Comparison of ENCODE assay signal across 1 cellular context in the genomic region with DNA sequence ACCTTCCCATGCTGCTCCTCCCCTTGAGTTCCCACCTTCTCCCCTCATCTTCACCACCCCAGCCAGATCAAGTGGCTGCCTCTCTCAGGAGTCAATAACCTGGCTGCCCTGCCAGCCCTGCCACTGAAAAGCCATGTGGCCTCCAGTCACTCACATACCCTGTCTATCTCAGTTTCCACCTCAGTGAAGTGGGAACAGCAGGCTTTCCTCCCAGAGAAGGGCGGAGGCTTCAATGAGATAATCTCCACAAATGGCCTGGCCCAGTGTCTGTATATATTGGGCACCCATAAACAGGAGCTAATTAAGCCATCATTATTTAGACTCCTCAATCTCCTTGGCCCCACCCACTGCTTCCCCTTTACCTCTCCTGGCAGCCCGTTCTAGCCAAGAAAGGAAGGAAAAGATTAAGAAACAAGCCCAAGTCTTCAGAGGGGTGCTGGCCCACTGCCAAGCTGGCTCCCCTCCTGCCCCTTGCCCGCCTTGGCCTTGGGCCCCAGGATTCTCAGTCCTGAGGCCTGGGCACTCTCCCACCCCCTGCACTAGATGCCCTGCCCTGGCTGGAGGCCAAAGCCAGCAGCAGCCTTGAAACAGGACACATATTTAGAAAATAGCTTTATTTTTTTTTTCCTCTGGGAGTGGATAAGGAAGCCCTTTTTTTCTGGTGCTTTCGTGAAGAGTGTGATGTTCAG.
TF ChIP-seq lines count a peak whose summit lies in the region.

No MANE protein-coding gene starts in this region.

TF ChIP-seq in WTC11, 78 proteins besides CTCF, POLR2A, EP300 and RAD21 (continued from another document):
- TF ChIP-seq, protein P1, sequence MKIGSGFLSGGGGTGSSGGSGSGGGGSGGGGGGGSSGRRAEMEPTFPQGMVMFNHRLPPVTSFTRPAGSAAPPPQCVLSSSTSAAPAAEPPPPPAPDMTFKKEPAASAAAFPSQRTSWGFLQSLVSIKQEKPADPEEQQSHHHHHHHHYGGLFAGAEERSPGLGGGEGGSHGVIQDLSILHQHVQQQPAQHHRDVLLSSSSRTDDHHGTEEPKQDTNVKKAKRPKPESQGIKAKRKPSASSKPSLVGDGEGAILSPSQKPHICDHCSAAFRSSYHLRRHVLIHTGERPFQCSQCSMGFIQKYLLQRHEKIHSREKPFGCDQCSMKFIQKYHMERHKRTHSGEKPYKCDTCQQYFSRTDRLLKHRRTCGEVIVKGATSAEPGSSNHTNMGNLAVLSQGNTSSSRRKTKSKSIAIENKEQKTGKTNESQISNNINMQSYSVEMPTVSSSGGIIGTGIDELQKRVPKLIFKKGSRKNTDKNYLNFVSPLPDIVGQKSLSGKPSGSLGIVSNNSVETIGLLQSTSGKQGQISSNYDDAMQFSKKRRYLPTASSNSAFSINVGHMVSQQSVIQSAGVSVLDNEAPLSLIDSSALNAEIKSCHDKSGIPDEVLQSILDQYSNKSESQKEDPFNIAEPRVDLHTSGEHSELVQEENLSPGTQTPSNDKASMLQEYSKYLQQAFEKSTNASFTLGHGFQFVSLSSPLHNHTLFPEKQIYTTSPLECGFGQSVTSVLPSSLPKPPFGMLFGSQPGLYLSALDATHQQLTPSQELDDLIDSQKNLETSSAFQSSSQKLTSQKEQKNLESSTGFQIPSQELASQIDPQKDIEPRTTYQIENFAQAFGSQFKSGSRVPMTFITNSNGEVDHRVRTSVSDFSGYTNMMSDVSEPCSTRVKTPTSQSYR (CRISPR knock-in tag; IDR thresholded peaks at IDR 0.05), result no peak
